In genomic region chr16:30533748-30534367, GRCh38 we compare ENCODE assay signal across 6 cellular contexts. TPM values are rescaled to one million over a fixed set of nuclear protein-coding genes. Genes with fewer than 3 reads are reported as not detected.
DNase-seq lines count a peak whose midpoint lies in the region; ATAC-seq and TF ChIP-seq lines count a peak whose summit lies in the region.

No MANE protein-coding gene starts in this region.

- H3K36me3 Mint-ChIP-seq in osteocyte (ENCODE audit: unreplicated experiment): peaks cover 3% of the 10 kb centered on the region

- no peaks in the 10 kb centered on the region for H3K9me3 Mint-ChIP-seq in osteocyte (ENCODE audit: unreplicated experiment)

- H3K27me3 Mint-ChIP-seq in osteocyte (ENCODE audit: unreplicated experiment): no peaks in the 10 kb centered on the region

- H3K27ac ChIP-seq in caudate nucleus (ENCODE audit: low read depth, low read length): peak overlapping the region; percentile 92

- peak overlapping the region; percentile 90 for H3K4me3 ChIP-seq in GM12865 (ENCODE audit: low read depth, low read length)

- H3K4me1 Mint-ChIP-seq in osteocyte (ENCODE audit: unreplicated experiment): peaks cover 16% of the 10 kb centered on the region

- H3K4me3 Mint-ChIP-seq in osteocyte (ENCODE audit: unreplicated experiment): peak overlapping the region; percentile 83

- ATAC-seq in HG03354 (IDR thresholded peaks at IDR 0.05; ENCODE audit: poor library complexity, severe bottlenecking, unreplicated experiment): peak; percentile 18

- DNase-seq in GM12865 (ENCODE audit: low read depth) (no peak), caudate nucleus (lab: John Stamatoyannopoulos, UW) (no peak), osteocyte (ENCODE audit: extremely low spot score, unreplicated experiment) (no peak), GM20000 (ENCODE audit: low spot score) (no peak), OCI-M2 (lab: John Stamatoyannopoulos, UW; ENCODE audit: unreplicated experiment) (no peak)

- peak overlapping the region; percentile 72 for H3K27ac Mint-ChIP-seq in osteocyte (ENCODE audit: unreplicated experiment)

- TF ChIP-seq CTCF in GM12865 (IDR thresholded peaks at IDR 0.05; ENCODE audit: insufficient read depth, low read depth, low read length, missing control alignments) (no peak), osteocyte (IDR thresholded peaks at IDR 0.05) (no peak), GM20000 (IDR thresholded peaks at IDR 0.05; ENCODE audit: extremely low read depth, missing control alignments) (no peak)

RNA-seq across cellular contexts. Expression of gene ZNF747, which starts 0.8 kb away (rescaled TPM):
- total RNA-seq in osteocyte: 4.3 and 4.8 TPM in 2 replicates

RNA-seq across cellular contexts. Expression of gene ZNF768, which starts 7.5 kb away (rescaled TPM):
- total RNA-seq in osteocyte: 36.4 and 37.1 TPM in 2 replicates

RNA-seq across cellular contexts. Expression of gene ZNF764, which starts 24.3 kb away (rescaled TPM):
- total RNA-seq in osteocyte: 10.1 and 12.1 TPM in 2 replicates

RNA-seq across cellular contexts. Expression of gene ZNF688, which starts 37.7 kb away (rescaled TPM):
- 10.9 and 11.3 TPM in 2 replicates for total RNA-seq in osteocyte

RNA-seq across cellular contexts. Expression of gene ZNF785, which starts 51.6 kb away (rescaled TPM):
- total RNA-seq in osteocyte: 14.8 and 19.8 TPM in 2 replicates
